ENCODE assay signal across 10 cellular contexts in the genomic region with DNA sequence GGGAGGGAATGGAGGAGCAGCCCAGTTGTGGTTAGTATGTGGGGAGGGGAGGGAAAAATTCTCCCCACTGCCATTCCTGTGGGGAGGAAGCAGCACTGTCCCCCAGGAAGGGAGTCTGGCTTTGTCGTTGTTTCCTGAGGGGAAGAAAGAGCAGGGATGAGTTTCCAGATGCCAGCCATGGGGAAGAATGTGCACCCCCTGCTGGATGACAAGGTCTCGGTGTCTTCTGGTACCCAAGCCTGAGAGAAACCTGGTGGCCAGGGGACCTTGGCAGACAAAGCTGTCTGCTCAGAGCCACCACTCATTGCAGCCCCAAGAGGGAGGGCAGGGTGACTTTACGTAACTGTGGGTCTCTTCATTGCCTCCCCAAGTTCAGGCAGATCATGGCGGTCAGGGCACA.
DNase-seq lines count a peak whose midpoint lies in the region; ATAC-seq and TF ChIP-seq lines count a peak whose summit lies in the region.
"Had no signal": no experiment of that assay in that cellular context is flagged by ENCODE, and none has a peak within 500 bp of the region (broad histone marks: within the 10 kb centered on the region; RNA-seq: fewer than 3 reads in every experiment).

No MANE protein-coding gene starts in this region.

- H3K4me2 ChIP-seq in PC-3 (ENCODE audit: low read length), result no peak overlapping the region

- H3K27ac Mint-ChIP-seq in stimulated activated naive B cell treated with anti-CD40 and anti-IgM and Interleukin-4, amounts not matched to agents 10 μg/mL and 1 μg/mL and 100 μg/mL, for 72 hours, result no peak overlapping the region

- peaks cover 0 to 15% of the 10 kb centered on the region in 2 donors for H3K27me3 Mint-ChIP-seq in stimulated activated naive B cell treated with anti-CD40 and anti-IgM and Interleukin-4, amounts not matched to agents 10 μg/mL and 1 μg/mL and 100 μg/mL, for 72 hours

- H3F3A ChIP-seq in PC-3 (ENCODE audit: low read length, unreplicated experiment), result no peaks in the 10 kb centered on the region

- peaks cover 8 to 11% of the 10 kb centered on the region in 2 donors for H3K9me3 Mint-ChIP-seq in stimulated activated naive B cell treated with anti-CD40 and anti-IgM and Interleukin-4, amounts not matched to agents 10 μg/mL and 1 μg/mL and 100 μg/mL, for 72 hours

- H3K27ac ChIP-seq in PC-3 (ENCODE audit: low read length), result no peak overlapping the region
- no peak overlapping the region for H3K27ac ChIP-seq in upper lobe of right lung
- H3K27ac ChIP-seq: esophagus muscularis mucosa, tibial nerve had no signal

- H3K36me3 ChIP-seq in PC-3 (ENCODE audit: low read depth, low read length), result no peaks in the 10 kb centered on the region
- H3K36me3 ChIP-seq in upper lobe of right lung, result no peaks in the 10 kb centered on the region
- H3K36me3 ChIP-seq: esophagus muscularis mucosa, tibial nerve had no signal

- intact Hi-C loops in PC-3 (cut with micrococcal nuclease) (no loop called here), upper lobe of right lung (cut with DNase I) (no loop called here)

- H3K9me2 ChIP-seq in PC-3 (replicated peaks; ENCODE audit: low read length), result no peaks in the 10 kb centered on the region

- DNase-seq in stimulated activated CD4-positive, alpha-beta T cell treated with anti-CD3 and anti-CD28 coated beads, Interleukin-15, amount 100 ng/mL, for 24 hours, result peak; percentile 7
- DNase-seq in stimulated activated CD4-positive, alpha-beta T cell treated with anti-CD3 and anti-CD28 coated beads, Interleukin-12 subunit alpha, Interleukin-12 subunit beta, amount 100 ng/mL, for 4 hours, result no peak
- DNase-seq in PC-3, result peak; percentile 12
- DNase-seq in foreskin fibroblast, result peak in 1 of 2 donors; percentile 7
- DNase-seq in upper lobe of right lung, result no peak
- DNase-seq in COLO829 (ENCODE audit: low spot score), result no peak
- no peak for DNase-seq in stimulated activated naive B cell treated with anti-CD40 and anti-IgM and Interleukin-4, amounts not matched to agents 10 μg/mL and 1 μg/mL and 100 μg/mL, for 72 hours

- no peaks in the 10 kb centered on the region for H3K4me1 Mint-ChIP-seq in stimulated activated naive B cell treated with anti-CD40 and anti-IgM and Interleukin-4, amounts not matched to agents 10 μg/mL and 1 μg/mL and 100 μg/mL, for 72 hours

- H3K9me3 ChIP-seq in PC-3 (ENCODE audit: low read length), result no peaks in the 10 kb centered on the region
- H3K9me3 ChIP-seq in upper lobe of right lung, result no peaks in the 10 kb centered on the region
- H3K9me3 ChIP-seq: esophagus muscularis mucosa had no signal

- no peak overlapping the region for H3K9ac ChIP-seq in PC-3 (ENCODE audit: low read length)

- H3K4me3 ChIP-seq in PC-3 (ENCODE audit: low read length) (no peak overlapping the region), foreskin fibroblast (ENCODE audit: low read depth in 1 of 2, low read length in 2 of 2) (no peak overlapping the region), upper lobe of right lung (no peak overlapping the region)
- H3K4me3 ChIP-seq: esophagus muscularis mucosa, tibial nerve had no signal

- H3K4me1 ChIP-seq in PC-3 (ENCODE audit: insufficient read depth, low read length), result no peaks in the 10 kb centered on the region
- no peaks in the 10 kb centered on the region for H3K4me1 ChIP-seq in upper lobe of right lung
- H3K4me1 ChIP-seq: esophagus muscularis mucosa, tibial nerve had no signal

- BruUV-seq in PC-3 (replicated peaks; lab: Mats Ljungman, UMichigan), result no TSS peak

- ATAC-seq in PC-3 (no peak), upper lobe of right lung (peak; percentile 31), HG03039 (IDR thresholded peaks at IDR 0.05; ENCODE audit: unreplicated experiment) (no peak)
- ATAC-seq in stimulated activated naive B cell treated with anti-CD40 and anti-IgM and Interleukin-4, amounts not matched to agents 10 μg/mL and 1 μg/mL and 100 μg/mL, for 72 hours (replicated peaks), result no peak

- H3K27me3 ChIP-seq in PC-3 (ENCODE audit: low read length) (peaks cover 4% of the 10 kb centered on the region; the same call in 1 of the 2 replicates), upper lobe of right lung (no peaks in the 10 kb centered on the region)
- H3K27me3 ChIP-seq: esophagus muscularis mucosa, tibial nerve had no signal

- no peaks in the 10 kb centered on the region for H4K20me1 ChIP-seq in PC-3 (ENCODE audit: low read length)

- peak; percentile 52 for TF ChIP-seq CTCF in PC-3 (conservative IDR thresholded peaks at IDR 0.05; ENCODE audit: low read depth, low read length)
- TF ChIP-seq CTCF in foreskin fibroblast (IDR thresholded peaks at IDR 0.05; ENCODE audit: low read depth, low read length), result peak; percentile 42
- no peak for TF ChIP-seq CTCF in upper lobe of right lung (IDR thresholded peaks at IDR 0.05)

- H3K79me2 ChIP-seq in PC-3 (ENCODE audit: low read length), result no peaks in the 10 kb centered on the region

- no peak overlapping the region for H3K4me3 Mint-ChIP-seq in stimulated activated naive B cell treated with anti-CD40 and anti-IgM and Interleukin-4, amounts not matched to agents 10 μg/mL and 1 μg/mL and 100 μg/mL, for 72 hours

- peaks cover 2 to 7% of the 10 kb centered on the region in 2 donors for H3K36me3 Mint-ChIP-seq in stimulated activated naive B cell treated with anti-CD40 and anti-IgM and Interleukin-4, amounts not matched to agents 10 μg/mL and 1 μg/mL and 100 μg/mL, for 72 hours

- POLR2A ChIA-PET in PC-3 (lab: Charles Lee; ENCODE audit: unreplicated experiment), result no interaction called here

- H2AFZ ChIP-seq in PC-3 (ENCODE audit: low read length), result no peak overlapping the region

- CTCF ChIA-PET in PC-3 (lab: Charles Lee), result no interaction called here

Comparison
In these comparisons a context has a peak if more than half of its experiments do, and no peak if none do; other contexts are left out.
1. DNase-seq: peak in stimulated activated CD4-positive, alpha-beta T cell treated with anti-CD3 and anti-CD28 coated beads, Interleukin-15, amount 100 ng/mL, for 24 hours (single experiment) and PC-3 (single experiment); none in stimulated activated CD4-positive, alpha-beta T cell treated with anti-CD3 and anti-CD28 coated beads, Interleukin-12 subunit alpha, Interleukin-12 subunit beta, amount 100 ng/mL, for 4 hours (single experiment), upper lobe of right lung (single experiment), COLO829 (single experiment) and stimulated activated naive B cell treated with anti-CD40 and anti-IgM and Interleukin-4, amounts not matched to agents 10 μg/mL and 1 μg/mL and 100 μg/mL, for 72 hours (single experiment).